In genomic region chr17:59561042-59561441, GRCh38 we compare ENCODE assay signal across 8 cellular contexts. TPM values are rescaled to one million over a fixed set of nuclear protein-coding genes. Genes with fewer than 3 reads are reported as not detected.
DNase-seq lines count a peak whose midpoint lies in the region; ATAC-seq lines count a peak whose summit lies in the region.

No MANE protein-coding gene starts in this region.

- peaks cover 7% of the 10 kb centered on the region for H3K27me3 Mint-ChIP-seq in activated T-helper 1 cell treated with anti-CD3 and anti-CD28 coated beads, Interleukin-12 subunit alpha, Interleukin-12 subunit beta, Interleukin-2, Interleukin-4 antibody, amounts not matched to agents 30 ng/mL and 10 ng/mL and 1 ng/mL, durations not matched to agents 14 hours and 24 hours and 36 hours (ENCODE audit: insufficient read depth)
- no peaks in the 10 kb centered on the region for H3K27me3 Mint-ChIP-seq in naive B cell

- DNase-seq in ELF-1 (ENCODE audit: low read depth, low spot score) (peak; percentile 18), M059J (ENCODE audit: low read depth) (peak; percentile 41), naive B cell (no peak), G401 (ENCODE audit: low spot score) (no peak), NCI-H1105 (lab: John Stamatoyannopoulos, UW) (no peak)
- DNase-seq in activated T-helper 1 cell treated with anti-CD3 and anti-CD28 coated beads, Interleukin-12 subunit alpha, Interleukin-12 subunit beta, Interleukin-2, Interleukin-4 antibody, amounts not matched to agents 30 ng/mL and 10 ng/mL and 1 ng/mL, durations not matched to agents 14 hours and 24 hours and 36 hours (ENCODE audit: low spot score): no peak

- peaks cover 5% of the 10 kb centered on the region for H3K9me3 Mint-ChIP-seq in activated T-helper 1 cell treated with anti-CD3 and anti-CD28 coated beads, Interleukin-12 subunit alpha, Interleukin-12 subunit beta, Interleukin-2, Interleukin-4 antibody, amounts not matched to agents 30 ng/mL and 10 ng/mL and 1 ng/mL, durations not matched to agents 14 hours and 24 hours and 36 hours
- H3K9me3 Mint-ChIP-seq in naive B cell: peaks cover 0 to 4% (median 0%) of the 10 kb centered on the region in 7 donors

- ATAC-seq in naive B cell (ENCODE audit: low read depth in 2 of 2) (no peak), GM21526 (IDR thresholded peaks at IDR 0.05; ENCODE audit: low FRiP score, unreplicated experiment) (no peak)
- no peak for ATAC-seq in activated CD4-positive, CD25-positive, alpha-beta regulatory T cell treated with anti-CD3 and anti-CD28 coated beads, Interleukin-2, amount 50 U/mL, for 24 hours

- peaks cover 8% of the 10 kb centered on the region for H3K36me3 Mint-ChIP-seq in activated T-helper 1 cell treated with anti-CD3 and anti-CD28 coated beads, Interleukin-12 subunit alpha, Interleukin-12 subunit beta, Interleukin-2, Interleukin-4 antibody, amounts not matched to agents 30 ng/mL and 10 ng/mL and 1 ng/mL, durations not matched to agents 14 hours and 24 hours and 36 hours (ENCODE audit: low read depth)
- peaks cover 4 to 8% of the 10 kb centered on the region in 2 donors for H3K36me3 Mint-ChIP-seq in naive B cell

- H3K4me1 Mint-ChIP-seq in activated T-helper 1 cell treated with anti-CD3 and anti-CD28 coated beads, Interleukin-12 subunit alpha, Interleukin-12 subunit beta, Interleukin-2, Interleukin-4 antibody, amounts not matched to agents 30 ng/mL and 10 ng/mL and 1 ng/mL, durations not matched to agents 14 hours and 24 hours and 36 hours (ENCODE audit: low read depth): peaks cover 10% of the 10 kb centered on the region
- peaks cover 8 to 12% (median 11%) of the 10 kb centered on the region in 3 donors for H3K4me1 Mint-ChIP-seq in naive B cell

- H3K27ac Mint-ChIP-seq in activated T-helper 1 cell treated with anti-CD3 and anti-CD28 coated beads, Interleukin-12 subunit alpha, Interleukin-12 subunit beta, Interleukin-2, Interleukin-4 antibody, amounts not matched to agents 30 ng/mL and 10 ng/mL and 1 ng/mL, durations not matched to agents 14 hours and 24 hours and 36 hours: peak overlapping the region; percentile 12
- H3K27ac Mint-ChIP-seq in naive B cell: peak overlapping the region in 4 of 6 donors; percentile 16 to 80 (median 50)

- H3K4me3 Mint-ChIP-seq in activated T-helper 1 cell treated with anti-CD3 and anti-CD28 coated beads, Interleukin-12 subunit alpha, Interleukin-12 subunit beta, Interleukin-2, Interleukin-4 antibody, amounts not matched to agents 30 ng/mL and 10 ng/mL and 1 ng/mL, durations not matched to agents 14 hours and 24 hours and 36 hours: no peak overlapping the region
- no peak overlapping the region for H3K4me3 Mint-ChIP-seq in naive B cell

- in situ Hi-C loops in G401 (cut with HindIII; ENCODE audit: low sequenced_read_pairs): no loop called here

- intact Hi-C loops in activated T-helper 1 cell treated with anti-CD3 and anti-CD28 coated beads, Interleukin-12 subunit alpha, Interleukin-12 subunit beta, Interleukin-2, Interleukin-4 antibody, amounts not matched to agents 30 ng/mL and 10 ng/mL and 1 ng/mL, durations not matched to agents 14 hours and 24 hours and 36 hours (cut with micrococcal nuclease): loop anchor here (5.0 to 10.0 kb wide), 2 partner anchors 249 to 964 kb away; partner anchors contain the start of gene APPBP2

RNA-seq across cellular contexts. Expression of gene DHX40, which starts 4.4 kb away (rescaled TPM):
- total RNA-seq in M059J (2014; rRNA removed; shearing (Covaris generic)): 44.4 and 50.1 TPM in 2 replicates
- 16.8 and 17.1 TPM in 2 replicates for total RNA-seq in activated T-helper 1 cell treated with anti-CD3 and anti-CD28 coated beads, Interleukin-12 subunit alpha, Interleukin-12 subunit beta, Interleukin-2, Interleukin-4 antibody, amounts not matched to agents 30 ng/mL and 10 ng/mL and 1 ng/mL, durations not matched to agents 14 hours and 24 hours and 36 hours
- polyA plus RNA-seq in naive B cell (ENCODE audit: low read depth in 6 of 6): 10 to 100 TPM; 22.6 to 33.6 (median 30.0) TPM
- 66.5 and 90.4 TPM in 2 replicates for total RNA-seq in G401 (2014; rRNA removed; shearing (Covaris generic))

RNA-seq across cellular contexts. Expression of gene CLTC, which starts 58.7 kb away (rescaled TPM):
- total RNA-seq in M059J (2014; rRNA removed; shearing (Covaris generic)): 204 and 333 TPM in 2 replicates
- total RNA-seq in activated T-helper 1 cell treated with anti-CD3 and anti-CD28 coated beads, Interleukin-12 subunit alpha, Interleukin-12 subunit beta, Interleukin-2, Interleukin-4 antibody, amounts not matched to agents 30 ng/mL and 10 ng/mL and 1 ng/mL, durations not matched to agents 14 hours and 24 hours and 36 hours: 176 and 186 TPM in 2 replicates
- polyA plus RNA-seq in naive B cell (ENCODE audit: low read depth in 6 of 6): 10 to 100 TPM; 15.5 to 46.8 (median 31.8) TPM
- 259 and 403 TPM in 2 replicates for total RNA-seq in G401 (2014; rRNA removed; shearing (Covaris generic))

Comparison
In these comparisons a context has a peak if more than half of its experiments do, and no peak if none do; other contexts are left out.
1. DNase-seq: peak in ELF-1 (single experiment) and M059J (single experiment); none in activated T-helper 1 cell treated with anti-CD3 and anti-CD28 coated beads, Interleukin-12 subunit alpha, Interleukin-12 subunit beta, Interleukin-2, Interleukin-4 antibody, amounts not matched to agents 30 ng/mL and 10 ng/mL and 1 ng/mL, durations not matched to agents 14 hours and 24 hours and 36 hours (single experiment), naive B cell (single experiment), G401 (single experiment) and NCI-H1105 (single experiment).